ENCODE assay signal across 2 cellular contexts in the genomic region with DNA sequence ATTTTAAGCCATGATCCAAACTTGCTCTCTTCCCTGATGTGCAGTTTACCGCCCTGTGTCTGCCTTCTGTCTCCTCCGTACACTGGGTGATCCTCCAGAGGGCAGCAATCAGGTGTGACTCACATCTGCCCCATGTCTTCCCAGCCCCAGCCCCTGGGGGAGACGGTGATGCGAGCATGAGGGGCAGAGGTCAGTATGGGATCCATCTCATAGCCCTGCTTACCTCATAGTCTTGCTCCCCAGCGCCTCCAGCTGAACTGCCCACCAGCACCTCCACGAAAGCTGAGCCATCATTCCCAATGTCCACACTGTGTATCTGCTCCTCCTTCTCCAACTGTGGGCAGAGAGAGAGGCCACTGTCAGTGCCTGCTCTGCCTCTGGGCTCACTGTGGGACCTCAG.
TF ChIP-seq lines count a peak whose summit lies in the region.

No MANE protein-coding gene starts in this region.

TF ChIP-seq in HEK293, 187 proteins besides CTCF, POLR2A, EP300 and RAD21 (continued from another document):
- TF ChIP-seq PATZ1 (tag by site-specific recombination; IDR thresholded peaks at IDR 0.05) (peak; percentile 60), ZNF624 (tag by site-specific recombination; IDR thresholded peaks at IDR 0.05) (no peak), ZNF394 (tag by site-specific recombination; IDR thresholded peaks at IDR 0.05; ENCODE audit: borderline replicate concordance) (no peak), ZNF629 (tag by site-specific recombination; IDR thresholded peaks at IDR 0.05) (peak; percentile 84), ZBTB21 (tag by site-specific recombination; IDR thresholded peaks at IDR 0.05) (peak; percentile 51; the same call in 1 of the 2 replicates), MEIS1 (CRISPR knock-in tag; IDR thresholded peaks at IDR 0.05; ENCODE audit: borderline replicate concordance) (no peak), GLIS1 (tag by site-specific recombination; IDR thresholded peaks at IDR 0.05) (peak; percentile 76), EGR2 (tag by site-specific recombination; IDR thresholded peaks at IDR 0.05; ENCODE audit: low read depth) (peak; percentile 66), TRIM28 (IDR thresholded peaks at IDR 0.05; ENCODE audit: borderline replicate concordance, low read length) (no peak), ZNF600 (tag by site-specific recombination; IDR thresholded peaks at IDR 0.05) (peak; percentile 66; the same call in 1 of the 2 replicates), ZFHX2 (tag by site-specific recombination; conservative IDR thresholded peaks at IDR 0.05) (peak; percentile 51)
- TF ChIP-seq, protein P1, sequence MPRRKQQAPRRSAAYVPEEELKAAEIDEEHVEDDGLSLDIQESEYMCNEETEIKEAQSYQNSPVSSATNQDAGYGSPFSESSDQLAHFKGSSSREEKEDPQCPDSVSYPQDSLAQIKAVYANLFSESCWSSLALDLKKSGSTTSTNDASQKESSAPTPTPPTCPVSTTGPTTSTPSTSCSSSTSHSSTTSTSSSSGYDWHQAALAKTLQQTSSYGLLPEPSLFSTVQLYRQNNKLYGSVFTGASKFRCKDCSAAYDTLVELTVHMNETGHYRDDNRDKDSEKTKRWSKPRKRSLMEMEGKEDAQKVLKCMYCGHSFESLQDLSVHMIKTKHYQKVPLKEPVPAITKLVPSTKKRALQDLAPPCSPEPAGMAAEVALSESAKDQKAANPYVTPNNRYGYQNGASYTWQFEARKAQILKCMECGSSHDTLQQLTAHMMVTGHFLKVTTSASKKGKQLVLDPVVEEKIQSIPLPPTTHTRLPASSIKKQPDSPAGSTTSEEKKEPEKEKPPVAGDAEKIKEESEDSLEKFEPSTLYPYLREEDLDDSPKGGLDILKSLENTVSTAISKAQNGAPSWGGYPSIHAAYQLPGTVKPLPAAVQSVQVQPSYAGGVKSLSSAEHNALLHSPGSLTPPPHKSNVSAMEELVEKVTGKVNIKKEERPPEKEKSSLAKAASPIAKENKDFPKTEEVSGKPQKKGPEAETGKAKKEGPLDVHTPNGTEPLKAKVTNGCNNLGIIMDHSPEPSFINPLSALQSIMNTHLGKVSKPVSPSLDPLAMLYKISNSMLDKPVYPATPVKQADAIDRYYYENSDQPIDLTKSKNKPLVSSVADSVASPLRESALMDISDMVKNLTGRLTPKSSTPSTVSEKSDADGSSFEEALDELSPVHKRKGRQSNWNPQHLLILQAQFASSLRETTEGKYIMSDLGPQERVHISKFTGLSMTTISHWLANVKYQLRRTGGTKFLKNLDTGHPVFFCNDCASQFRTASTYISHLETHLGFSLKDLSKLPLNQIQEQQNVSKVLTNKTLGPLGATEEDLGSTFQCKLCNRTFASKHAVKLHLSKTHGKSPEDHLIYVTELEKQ (tag by site-specific recombination; IDR thresholded peaks at IDR 0.05; ENCODE audit: borderline replicate concordance), result no peak
- TF ChIP-seq, protein P2, sequence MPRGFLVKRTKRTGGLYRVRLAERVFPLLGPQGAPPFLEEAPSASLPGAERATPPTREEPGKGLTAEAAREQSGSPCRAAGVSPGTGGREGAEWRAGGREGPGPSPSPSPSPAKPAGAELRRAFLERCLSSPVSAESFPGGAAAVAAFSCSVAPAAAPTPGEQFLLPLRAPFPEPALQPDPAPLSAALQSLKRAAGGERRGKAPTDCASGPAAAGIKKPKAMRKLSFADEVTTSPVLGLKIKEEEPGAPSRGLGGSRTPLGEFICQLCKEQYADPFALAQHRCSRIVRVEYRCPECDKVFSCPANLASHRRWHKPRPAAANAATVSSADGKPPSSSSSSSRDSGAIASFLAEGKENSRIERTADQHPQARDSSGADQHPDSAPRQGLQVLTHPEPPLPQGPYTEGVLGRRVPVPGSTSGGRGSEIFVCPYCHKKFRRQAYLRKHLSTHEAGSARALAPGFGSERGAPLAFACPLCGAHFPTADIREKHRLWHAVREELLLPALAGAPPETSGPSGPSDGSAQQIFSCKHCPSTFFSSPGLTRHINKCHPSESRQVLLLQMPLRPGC (tag by site-specific recombination; IDR thresholded peaks at IDR 0.05), result no peak

TF ChIP-seq in WTC11, 78 proteins besides CTCF, POLR2A, EP300 and RAD21 (continued from another document):
- TF ChIP-seq, protein P3, sequence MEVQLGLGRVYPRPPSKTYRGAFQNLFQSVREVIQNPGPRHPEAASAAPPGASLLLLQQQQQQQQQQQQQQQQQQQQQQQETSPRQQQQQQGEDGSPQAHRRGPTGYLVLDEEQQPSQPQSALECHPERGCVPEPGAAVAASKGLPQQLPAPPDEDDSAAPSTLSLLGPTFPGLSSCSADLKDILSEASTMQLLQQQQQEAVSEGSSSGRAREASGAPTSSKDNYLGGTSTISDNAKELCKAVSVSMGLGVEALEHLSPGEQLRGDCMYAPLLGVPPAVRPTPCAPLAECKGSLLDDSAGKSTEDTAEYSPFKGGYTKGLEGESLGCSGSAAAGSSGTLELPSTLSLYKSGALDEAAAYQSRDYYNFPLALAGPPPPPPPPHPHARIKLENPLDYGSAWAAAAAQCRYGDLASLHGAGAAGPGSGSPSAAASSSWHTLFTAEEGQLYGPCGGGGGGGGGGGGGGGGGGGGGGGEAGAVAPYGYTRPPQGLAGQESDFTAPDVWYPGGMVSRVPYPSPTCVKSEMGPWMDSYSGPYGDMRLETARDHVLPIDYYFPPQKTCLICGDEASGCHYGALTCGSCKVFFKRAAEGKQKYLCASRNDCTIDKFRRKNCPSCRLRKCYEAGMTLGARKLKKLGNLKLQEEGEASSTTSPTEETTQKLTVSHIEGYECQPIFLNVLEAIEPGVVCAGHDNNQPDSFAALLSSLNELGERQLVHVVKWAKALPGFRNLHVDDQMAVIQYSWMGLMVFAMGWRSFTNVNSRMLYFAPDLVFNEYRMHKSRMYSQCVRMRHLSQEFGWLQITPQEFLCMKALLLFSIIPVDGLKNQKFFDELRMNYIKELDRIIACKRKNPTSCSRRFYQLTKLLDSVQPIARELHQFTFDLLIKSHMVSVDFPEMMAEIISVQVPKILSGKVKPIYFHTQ (CRISPR knock-in tag; IDR thresholded peaks at IDR 0.05), result no peak
- TF ChIP-seq MYBL2 (CRISPR knock-in tag; IDR thresholded peaks at IDR 0.05) (no peak), TEAD4 (CRISPR knock-in tag; IDR thresholded peaks at IDR 0.05) (no peak), HMGXB4 (CRISPR knock-in tag; IDR thresholded peaks at IDR 0.05) (no peak), RELA (CRISPR knock-in tag; IDR thresholded peaks at IDR 0.05; ENCODE audit: borderline replicate concordance) (no peak), PRRX2 (CRISPR knock-in tag; IDR thresholded peaks at IDR 0.05) (no peak), HMGA2 (CRISPR knock-in tag; IDR thresholded peaks at IDR 0.05) (no peak)
TF ChIP-seq in WTC11: peak in this region for 0.
